ENCODE assay signal across 1 cellular context in the genomic region with DNA sequence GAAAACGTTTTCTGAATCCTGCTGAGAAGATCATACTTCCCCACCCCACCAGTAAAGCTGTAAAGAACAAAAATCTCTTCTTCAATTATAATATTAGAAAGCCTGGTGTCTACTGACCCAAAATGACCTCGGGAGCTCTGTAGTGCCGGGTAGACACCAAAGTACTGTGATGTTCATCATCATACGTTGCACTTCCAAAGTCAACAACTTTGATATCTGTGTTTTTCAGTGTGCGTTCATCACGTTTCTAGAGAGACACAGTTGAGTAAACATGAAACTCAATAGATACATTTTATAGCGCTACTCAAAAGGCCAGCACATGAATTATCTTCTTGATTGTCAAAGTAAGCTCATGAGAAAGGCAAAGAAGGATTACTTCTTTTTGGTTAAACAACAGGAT.
TF ChIP-seq lines count a peak whose summit lies in the region.

No MANE protein-coding gene starts in this region.

TF ChIP-seq in K562, 482 proteins besides CTCF, POLR2A, EP300 and RAD21:
- TF ChIP-seq, protein P1, sequence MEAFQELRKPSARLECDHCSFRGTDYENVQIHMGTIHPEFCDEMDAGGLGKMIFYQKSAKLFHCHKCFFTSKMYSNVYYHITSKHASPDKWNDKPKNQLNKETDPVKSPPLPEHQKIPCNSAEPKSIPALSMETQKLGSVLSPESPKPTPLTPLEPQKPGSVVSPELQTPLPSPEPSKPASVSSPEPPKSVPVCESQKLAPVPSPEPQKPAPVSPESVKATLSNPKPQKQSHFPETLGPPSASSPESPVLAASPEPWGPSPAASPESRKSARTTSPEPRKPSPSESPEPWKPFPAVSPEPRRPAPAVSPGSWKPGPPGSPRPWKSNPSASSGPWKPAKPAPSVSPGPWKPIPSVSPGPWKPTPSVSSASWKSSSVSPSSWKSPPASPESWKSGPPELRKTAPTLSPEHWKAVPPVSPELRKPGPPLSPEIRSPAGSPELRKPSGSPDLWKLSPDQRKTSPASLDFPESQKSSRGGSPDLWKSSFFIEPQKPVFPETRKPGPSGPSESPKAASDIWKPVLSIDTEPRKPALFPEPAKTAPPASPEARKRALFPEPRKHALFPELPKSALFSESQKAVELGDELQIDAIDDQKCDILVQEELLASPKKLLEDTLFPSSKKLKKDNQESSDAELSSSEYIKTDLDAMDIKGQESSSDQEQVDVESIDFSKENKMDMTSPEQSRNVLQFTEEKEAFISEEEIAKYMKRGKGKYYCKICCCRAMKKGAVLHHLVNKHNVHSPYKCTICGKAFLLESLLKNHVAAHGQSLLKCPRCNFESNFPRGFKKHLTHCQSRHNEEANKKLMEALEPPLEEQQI (IDR thresholded peaks at IDR 0.05) = no peak
- TF ChIP-seq JUN (IDR thresholded peaks at IDR 0.05; ENCODE audit: borderline replicate concordance, low read depth, low read length) = no peak
- no peak for TF ChIP-seq JUN (CRISPR knock-in tag; IDR thresholded peaks at IDR 0.05; ENCODE audit: borderline replicate concordance)
- TF ChIP-seq, protein P2, sequence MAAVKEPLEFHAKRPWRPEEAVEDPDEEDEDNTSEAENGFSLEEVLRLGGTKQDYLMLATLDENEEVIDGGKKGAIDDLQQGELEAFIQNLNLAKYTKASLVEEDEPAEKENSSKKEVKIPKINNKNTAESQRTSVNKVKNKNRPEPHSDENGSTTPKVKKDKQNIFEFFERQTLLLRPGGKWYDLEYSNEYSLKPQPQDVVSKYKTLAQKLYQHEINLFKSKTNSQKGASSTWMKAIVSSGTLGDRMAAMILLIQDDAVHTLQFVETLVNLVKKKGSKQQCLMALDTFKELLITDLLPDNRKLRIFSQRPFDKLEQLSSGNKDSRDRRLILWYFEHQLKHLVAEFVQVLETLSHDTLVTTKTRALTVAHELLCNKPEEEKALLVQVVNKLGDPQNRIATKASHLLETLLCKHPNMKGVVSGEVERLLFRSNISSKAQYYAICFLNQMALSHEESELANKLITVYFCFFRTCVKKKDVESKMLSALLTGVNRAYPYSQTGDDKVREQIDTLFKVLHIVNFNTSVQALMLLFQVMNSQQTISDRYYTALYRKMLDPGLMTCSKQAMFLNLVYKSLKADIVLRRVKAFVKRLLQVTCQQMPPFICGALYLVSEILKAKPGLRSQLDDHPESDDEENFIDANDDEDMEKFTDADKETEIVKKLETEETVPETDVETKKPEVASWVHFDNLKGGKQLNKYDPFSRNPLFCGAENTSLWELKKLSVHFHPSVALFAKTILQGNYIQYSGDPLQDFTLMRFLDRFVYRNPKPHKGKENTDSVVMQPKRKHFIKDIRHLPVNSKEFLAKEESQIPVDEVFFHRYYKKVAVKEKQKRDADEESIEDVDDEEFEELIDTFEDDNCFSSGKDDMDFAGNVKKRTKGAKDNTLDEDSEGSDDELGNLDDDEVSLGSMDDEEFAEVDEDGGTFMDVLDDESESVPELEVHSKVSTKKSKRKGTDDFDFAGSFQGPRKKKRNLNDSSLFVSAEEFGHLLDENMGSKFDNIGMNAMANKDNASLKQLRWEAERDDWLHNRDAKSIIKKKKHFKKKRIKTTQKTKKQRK (IDR thresholded peaks at IDR 0.05; ENCODE audit: borderline replicate concordance, low read depth, low read length) = no peak
- TF ChIP-seq PCBP2 (IDR thresholded peaks at IDR 0.05; ENCODE audit: low read depth, low read length, poor library complexity, severe bottlenecking) = no peak
- no peak for TF ChIP-seq BHLHE40 (IDR thresholded peaks at IDR 0.05; ENCODE audit: low read length)
- TF ChIP-seq, protein P3, sequence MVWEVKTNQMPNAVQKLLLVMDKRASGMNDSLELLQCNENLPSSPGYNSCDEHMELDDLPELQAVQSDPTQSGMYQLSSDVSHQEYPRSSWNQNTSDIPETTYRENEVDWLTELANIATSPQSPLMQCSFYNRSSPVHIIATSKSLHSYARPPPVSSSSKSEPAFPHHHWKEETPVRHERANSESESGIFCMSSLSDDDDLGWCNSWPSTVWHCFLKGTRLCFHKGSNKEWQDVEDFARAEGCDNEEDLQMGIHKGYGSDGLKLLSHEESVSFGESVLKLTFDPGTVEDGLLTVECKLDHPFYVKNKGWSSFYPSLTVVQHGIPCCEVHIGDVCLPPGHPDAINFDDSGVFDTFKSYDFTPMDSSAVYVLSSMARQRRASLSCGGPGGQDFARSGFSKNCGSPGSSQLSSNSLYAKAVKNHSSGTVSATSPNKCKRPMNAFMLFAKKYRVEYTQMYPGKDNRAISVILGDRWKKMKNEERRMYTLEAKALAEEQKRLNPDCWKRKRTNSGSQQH (CRISPR knock-in tag; IDR thresholded peaks at IDR 0.05) = no peak
- TF ChIP-seq, protein P4, sequence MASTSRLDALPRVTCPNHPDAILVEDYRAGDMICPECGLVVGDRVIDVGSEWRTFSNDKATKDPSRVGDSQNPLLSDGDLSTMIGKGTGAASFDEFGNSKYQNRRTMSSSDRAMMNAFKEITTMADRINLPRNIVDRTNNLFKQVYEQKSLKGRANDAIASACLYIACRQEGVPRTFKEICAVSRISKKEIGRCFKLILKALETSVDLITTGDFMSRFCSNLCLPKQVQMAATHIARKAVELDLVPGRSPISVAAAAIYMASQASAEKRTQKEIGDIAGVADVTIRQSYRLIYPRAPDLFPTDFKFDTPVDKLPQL (IDR thresholded peaks at IDR 0.05; ENCODE audit: extremely low read depth, insufficient read length) = no peak
- no peak for TF ChIP-seq BRF1 (IDR thresholded peaks at IDR 0.05; ENCODE audit: borderline replicate concordance, extremely low read depth, insufficient read length)
- TF ChIP-seq EZH2 (IDR thresholded peaks at IDR 0.05; ENCODE audit: borderline replicate concordance, low read depth, low read length) = no peak
- TF ChIP-seq, protein P5, sequence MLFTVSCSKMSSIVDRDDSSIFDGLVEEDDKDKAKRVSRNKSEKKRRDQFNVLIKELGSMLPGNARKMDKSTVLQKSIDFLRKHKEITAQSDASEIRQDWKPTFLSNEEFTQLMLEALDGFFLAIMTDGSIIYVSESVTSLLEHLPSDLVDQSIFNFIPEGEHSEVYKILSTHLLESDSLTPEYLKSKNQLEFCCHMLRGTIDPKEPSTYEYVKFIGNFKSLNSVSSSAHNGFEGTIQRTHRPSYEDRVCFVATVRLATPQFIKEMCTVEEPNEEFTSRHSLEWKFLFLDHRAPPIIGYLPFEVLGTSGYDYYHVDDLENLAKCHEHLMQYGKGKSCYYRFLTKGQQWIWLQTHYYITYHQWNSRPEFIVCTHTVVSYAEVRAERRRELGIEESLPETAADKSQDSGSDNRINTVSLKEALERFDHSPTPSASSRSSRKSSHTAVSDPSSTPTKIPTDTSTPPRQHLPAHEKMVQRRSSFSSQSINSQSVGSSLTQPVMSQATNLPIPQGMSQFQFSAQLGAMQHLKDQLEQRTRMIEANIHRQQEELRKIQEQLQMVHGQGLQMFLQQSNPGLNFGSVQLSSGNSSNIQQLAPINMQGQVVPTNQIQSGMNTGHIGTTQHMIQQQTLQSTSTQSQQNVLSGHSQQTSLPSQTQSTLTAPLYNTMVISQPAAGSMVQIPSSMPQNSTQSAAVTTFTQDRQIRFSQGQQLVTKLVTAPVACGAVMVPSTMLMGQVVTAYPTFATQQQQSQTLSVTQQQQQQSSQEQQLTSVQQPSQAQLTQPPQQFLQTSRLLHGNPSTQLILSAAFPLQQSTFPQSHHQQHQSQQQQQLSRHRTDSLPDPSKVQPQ (CRISPR knock-in tag; IDR thresholded peaks at IDR 0.05; ENCODE audit: borderline replicate concordance) = no peak
- TF ChIP-seq, protein P6, sequence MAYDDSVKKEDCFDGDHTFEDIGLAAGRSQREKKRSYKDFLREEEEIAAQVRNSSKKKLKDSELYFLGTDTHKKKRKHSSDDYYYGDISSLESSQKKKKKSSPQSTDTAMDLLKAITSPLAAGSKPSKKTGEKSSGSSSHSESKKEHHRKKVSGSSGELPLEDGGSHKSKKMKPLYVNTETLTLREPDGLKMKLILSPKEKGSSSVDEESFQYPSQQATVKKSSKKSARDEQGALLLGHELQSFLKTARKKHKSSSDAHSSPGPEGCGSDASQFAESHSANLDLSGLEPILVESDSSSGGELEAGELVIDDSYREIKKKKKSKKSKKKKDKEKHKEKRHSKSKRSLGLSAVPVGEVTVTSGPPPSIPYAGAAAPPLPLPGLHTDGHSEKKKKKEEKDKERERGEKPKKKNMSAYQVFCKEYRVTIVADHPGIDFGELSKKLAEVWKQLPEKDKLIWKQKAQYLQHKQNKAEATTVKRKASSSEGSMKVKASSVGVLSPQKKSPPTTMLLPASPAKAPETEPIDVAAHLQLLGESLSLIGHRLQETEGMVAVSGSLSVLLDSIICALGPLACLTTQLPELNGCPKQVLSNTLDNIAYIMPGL (CRISPR knock-in tag; IDR thresholded peaks at IDR 0.05) = no peak
- no peak for TF ChIP-seq MBD2 (IDR thresholded peaks at IDR 0.05; ENCODE audit: borderline replicate concordance, low read depth)
- TF ChIP-seq ZFP30 (CRISPR knock-in tag; IDR thresholded peaks at IDR 0.05; ENCODE audit: borderline replicate concordance) = no peak
